18 cellular contexts compared by ENCODE assay signal in the genomic region with DNA sequence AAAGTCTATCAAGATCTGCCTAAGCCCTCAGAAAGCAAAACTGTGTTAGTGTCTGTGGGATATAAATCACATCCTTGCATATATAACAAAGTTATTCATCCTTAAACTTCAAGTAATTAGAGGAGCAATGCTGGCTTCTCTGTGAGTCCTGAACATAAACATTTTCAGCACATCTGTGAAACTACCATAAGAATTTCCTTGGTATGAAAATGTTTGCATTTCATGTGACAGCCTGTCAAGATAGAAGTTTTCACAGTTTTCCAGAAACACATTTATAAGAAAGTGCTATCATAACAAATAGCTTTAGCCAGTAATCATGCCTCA. TPM values are rescaled to one million over a fixed set of nuclear protein-coding genes. Genes with fewer than 3 reads are reported as not detected.
DNase-seq lines count a peak whose midpoint lies in the region; ATAC-seq and TF ChIP-seq lines count a peak whose summit lies in the region.
"Had no signal": no experiment of that assay in that cellular context is flagged by ENCODE, and none has a peak within 500 bp of the region (broad histone marks: within the 10 kb centered on the region; RNA-seq: fewer than 3 reads in every experiment).

No MANE protein-coding gene starts in this region.

- POLR2A ChIA-PET in AG04450 (lab: Yijun Ruan, JAX) = interaction anchor here (0.6 to 1.4 kb wide), 2 partner anchors 19 to 141 kb away, joined by 4 to 6 read pairs; no protein-coding TSS in a partner anchor
- POLR2A ChIA-PET in HEK293 (lab: Yijun Ruan, JAX) = no interaction called here

- DNase-seq in AG04450 (ENCODE audit: low read depth, low spot score) (peak; percentile 52), chondrocyte (ENCODE audit: low spot score) (no peak), mesothelial cell of epicardium (ENCODE audit: low spot score in 2 of 2, unreplicated experiment in 2 of 2) (no peak), left cardiac atrium (no peak)
- DNase-seq: DND-41, GF-D8, Kasumi-1, NCI-H1417, NCI-H2029, NCI-H2171 treated with DMSO at 0.1 percent for 48 hours, NCI-H82, SHP77 treated with DMSO at 0.1 percent for 48 hours had no signal

- H3K27me3 Mint-ChIP-seq in chondrocyte (ENCODE audit: low read depth) (no peaks in the 10 kb centered on the region), mesothelial cell of epicardium (ENCODE audit: low read depth) (no peaks in the 10 kb centered on the region)

- H3K27ac Mint-ChIP-seq in chondrocyte (ENCODE audit: unreplicated experiment) (peak overlapping the region; percentile 0), mesothelial cell of epicardium (peak overlapping the region; percentile 31)
- H3K27ac Mint-ChIP-seq: GM23338 had no signal

- intact Hi-C loops in left cardiac atrium (cut with DNase I) = no loop called here

- H3K9me3 Mint-ChIP-seq in chondrocyte (ENCODE audit: low read depth) = no peaks in the 10 kb centered on the region
- no peaks in the 10 kb centered on the region for H3K9me3 Mint-ChIP-seq in mesothelial cell of epicardium
- H3K9me3 Mint-ChIP-seq: CD14-positive monocyte, GM23338 had no signal

- H3K27ac ChIP-seq in AG04450 (ENCODE audit: low read depth, low read length) = no peak overlapping the region
- H3K27ac ChIP-seq in HEK293 (ENCODE audit: extremely low read depth, low read depth, low read length) = peak overlapping the region; percentile 11; the same call in 1 of the 2 replicates

- no peaks in the 10 kb centered on the region for H3K27me3 ChIP-seq in AG04450 (ENCODE audit: control insufficient read depth, insufficient read depth, low read length)

- no peak overlapping the region for H3K4me3 ChIP-seq in AG04450 (ENCODE audit: low read depth, low read length)
- no peak overlapping the region for H3K4me3 ChIP-seq in HEK293 (ENCODE audit: low read depth, low read length)
- H3K4me3 ChIP-seq: GM23338 had no signal

- H3K36me3 Mint-ChIP-seq in chondrocyte (ENCODE audit: low read depth) = peaks cover 21% of the 10 kb centered on the region
- peaks cover 27% of the 10 kb centered on the region for H3K36me3 Mint-ChIP-seq in mesothelial cell of epicardium

- CTCF ChIA-PET in AG04450 (lab: Charles Lee) (no interaction called here), HEK293 (lab: Yijun Ruan, JAX) (interaction anchor here (1.1 kb wide), 1 partner anchor 25 kb away, joined by 3 read pairs; no protein-coding TSS in a partner anchor)

- H3K9me3 ChIP-seq in AG04450 (ENCODE audit: control insufficient read depth, insufficient read depth, low read length) = no peaks in the 10 kb centered on the region
- H3K9me3 ChIP-seq in HEK293 (ENCODE audit: control insufficient read depth, insufficient read depth, low read depth, low read length) = no peaks in the 10 kb centered on the region

- peaks cover 32 to 59% of the 10 kb centered on the region in 2 experiments for H3K36me3 ChIP-seq in HEK293 (ENCODE audit: control insufficient read depth in 2 of 2, insufficient read depth in 1 of 2, low read length in 2 of 2)

- TF ChIP-seq CTCF in AG04450 (IDR thresholded peaks at IDR 0.05; ENCODE audit: low read depth, low read length) (no peak), HEK293 (tag by site-specific recombination; IDR thresholded peaks at IDR 0.05) (no peak), chondrocyte (IDR thresholded peaks at IDR 0.05) (no peak), mesothelial cell of epicardium (IDR thresholded peaks at IDR 0.05; ENCODE audit: unreplicated experiment) (no peak)

- H3K4me1 ChIP-seq in HEK293 (ENCODE audit: control insufficient read depth, insufficient read depth, low read length) = peaks cover 9% of the 10 kb centered on the region

- ATAC-seq in GM21723 (IDR thresholded peaks at IDR 0.05; ENCODE audit: unreplicated experiment) (no peak), GM18870 (IDR thresholded peaks at IDR 0.05; ENCODE audit: unreplicated experiment) (no peak), HG03097 (IDR thresholded peaks at IDR 0.05; ENCODE audit: low FRiP score, unreplicated experiment) (no peak), left cardiac atrium (no peak)
- ATAC-seq: GM23338 had no signal

- peaks cover 15% of the 10 kb centered on the region for H3K4me1 Mint-ChIP-seq in chondrocyte (ENCODE audit: low read depth)
- peaks cover 15% of the 10 kb centered on the region for H3K4me1 Mint-ChIP-seq in mesothelial cell of epicardium

- no peak overlapping the region for H3K4me3 Mint-ChIP-seq in chondrocyte (ENCODE audit: unreplicated experiment)
- no peak overlapping the region for H3K4me3 Mint-ChIP-seq in mesothelial cell of epicardium
- H3K4me3 Mint-ChIP-seq: CD14-positive monocyte, GM23338 had no signal

TF ChIP-seq in HEK293, 187 proteins besides CTCF, POLR2A, EP300 and RAD21:
- TF ChIP-seq, protein P1, sequence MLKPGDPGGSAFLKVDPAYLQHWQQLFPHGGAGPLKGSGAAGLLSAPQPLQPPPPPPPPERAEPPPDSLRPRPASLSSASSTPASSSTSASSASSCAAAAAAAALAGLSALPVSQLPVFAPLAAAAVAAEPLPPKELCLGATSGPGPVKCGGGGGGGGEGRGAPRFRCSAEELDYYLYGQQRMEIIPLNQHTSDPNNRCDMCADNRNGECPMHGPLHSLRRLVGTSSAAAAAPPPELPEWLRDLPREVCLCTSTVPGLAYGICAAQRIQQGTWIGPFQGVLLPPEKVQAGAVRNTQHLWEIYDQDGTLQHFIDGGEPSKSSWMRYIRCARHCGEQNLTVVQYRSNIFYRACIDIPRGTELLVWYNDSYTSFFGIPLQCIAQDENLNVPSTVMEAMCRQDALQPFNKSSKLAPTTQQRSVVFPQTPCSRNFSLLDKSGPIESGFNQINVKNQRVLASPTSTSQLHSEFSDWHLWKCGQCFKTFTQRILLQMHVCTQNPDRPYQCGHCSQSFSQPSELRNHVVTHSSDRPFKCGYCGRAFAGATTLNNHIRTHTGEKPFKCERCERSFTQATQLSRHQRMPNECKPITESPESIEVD (tag by site-specific recombination; IDR thresholded peaks at IDR 0.05) = peak; percentile 99
- TF ChIP-seq, protein P2, sequence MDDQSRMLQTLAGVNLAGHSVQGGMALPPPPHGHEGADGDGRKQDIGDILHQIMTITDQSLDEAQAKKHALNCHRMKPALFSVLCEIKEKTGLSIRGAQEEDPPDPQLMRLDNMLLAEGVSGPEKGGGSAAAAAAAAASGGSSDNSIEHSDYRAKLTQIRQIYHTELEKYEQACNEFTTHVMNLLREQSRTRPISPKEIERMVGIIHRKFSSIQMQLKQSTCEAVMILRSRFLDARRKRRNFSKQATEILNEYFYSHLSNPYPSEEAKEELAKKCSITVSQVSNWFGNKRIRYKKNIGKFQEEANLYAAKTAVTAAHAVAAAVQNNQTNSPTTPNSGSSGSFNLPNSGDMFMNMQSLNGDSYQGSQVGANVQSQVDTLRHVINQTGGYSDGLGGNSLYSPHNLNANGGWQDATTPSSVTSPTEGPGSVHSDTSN (CRISPR knock-in tag; IDR thresholded peaks at IDR 0.05) = no peak

RNA-seq across cellular contexts. Expression of a gene that starts 41.5 kb away (rescaled TPM):
- polyA plus RNA-seq in AG04450 (2011; rRNA removed) = 29.8 and 32.3 TPM in 2 replicates
- 138 and 145 TPM in 2 replicates for polyA minus RNA-seq in AG04450 (2011; rRNA and poly(A)+ RNA removed)
- total RNA-seq in chondrocyte = 9.5 to 18.5 TPM (median 12.0 TPM) in 3 replicates
- total RNA-seq in mesothelial cell of epicardium = 26.8 to 28.4 TPM (median 27.4 TPM) in 3 replicates
- total RNA-seq in left cardiac atrium = 1 to 10 TPM; 3.2 to 4.2 TPM
